In genomic region chr6:2209226-2209809, GRCh38 we compare ENCODE assay signal across 8 cellular contexts. TPM values are rescaled to one million over a fixed set of nuclear protein-coding genes. Genes with fewer than 3 reads are reported as not detected.
DNase-seq lines count a peak whose midpoint lies in the region; ATAC-seq and TF ChIP-seq lines count a peak whose summit lies in the region.

No MANE protein-coding gene starts in this region.

- H3K9me2 ChIP-seq in hepatocyte (replicated peaks; ENCODE audit: insufficient read depth), result no peaks in the 10 kb centered on the region

- H3K4me1 ChIP-seq in hepatocyte (ENCODE audit: insufficient read depth), result no peaks in the 10 kb centered on the region

- peak; percentile 72 for DNase-seq in DMS 273 (lab: John Stamatoyannopoulos, UW; ENCODE audit: unreplicated experiment)
- DNase-seq in DMS 273 treated with DMSO at 0.1 percent for 48 hours (lab: John Stamatoyannopoulos, UW), result no peak
- DNase-seq in H4 (ENCODE audit: low spot score), result peak; percentile 31
- DNase-seq in NCI-H1930 (lab: John Stamatoyannopoulos, UW), result peak; percentile 19 to 46
- peak; percentile 68 for DNase-seq in activated CD8-positive, alpha-beta memory T cell treated with anti-CD3 and anti-CD28 coated beads for 24 hours
- DNase-seq in hepatocyte (ENCODE audit: low spot score), result peak; percentile 67
- peak; percentile 54 for DNase-seq in stimulated activated CD8-positive, alpha-beta memory T cell treated with anti-CD3 and anti-CD28 coated beads, Interleukin-4, amount 100 ng/mL, for 48 hours

- H2AFZ ChIP-seq in hepatocyte, result no peak overlapping the region

- ATAC-seq in HG02884 (IDR thresholded peaks at IDR 0.05; ENCODE audit: unreplicated experiment), result no peak

- H3K27ac ChIP-seq in hepatocyte, result no peak overlapping the region

- H3K27me3 ChIP-seq in hepatocyte, result no peaks in the 10 kb centered on the region

- no peaks in the 10 kb centered on the region for H3K36me3 ChIP-seq in hepatocyte (replicated peaks; ENCODE audit: insufficient read depth, low read depth)

- peak; percentile 55 for TF ChIP-seq CTCF in hepatocyte (IDR thresholded peaks at IDR 0.05; ENCODE audit: poor library complexity)

- no peaks in the 10 kb centered on the region for H4K20me1 ChIP-seq in hepatocyte (ENCODE audit: insufficient read depth, poor library complexity, severe bottlenecking)

- 50% methylated on average over 6 of the region's 6 CpGs for WGBS in hepatocyte (ENCODE audit: low lambda C conversion rate, missing lambda C conversion rate)

- no peak overlapping the region for H3K4me3 ChIP-seq in hepatocyte

- peaks cover 7% of the 10 kb centered on the region for H3K79me2 ChIP-seq in hepatocyte

- H3K4me2 ChIP-seq in hepatocyte, result no peak overlapping the region

- no peaks in the 10 kb centered on the region for H3K9me3 ChIP-seq in hepatocyte (ENCODE audit: low read depth)

RNA-seq across cellular contexts. Expression of gene GMDS, which starts 36.1 kb away (rescaled TPM):
- 20.2 and 23.6 TPM in 2 replicates for total RNA-seq in H4 (2014; rRNA removed; shearing (Covaris generic))
- 20.7 and 22.6 TPM in 2 replicates for total RNA-seq in hepatocyte
- polyA plus RNA-seq in hepatocyte, result 29.6 and 32.6 TPM in 2 replicates
